Comparison of ENCODE assay signal across 8 cellular contexts in the genomic region with DNA sequence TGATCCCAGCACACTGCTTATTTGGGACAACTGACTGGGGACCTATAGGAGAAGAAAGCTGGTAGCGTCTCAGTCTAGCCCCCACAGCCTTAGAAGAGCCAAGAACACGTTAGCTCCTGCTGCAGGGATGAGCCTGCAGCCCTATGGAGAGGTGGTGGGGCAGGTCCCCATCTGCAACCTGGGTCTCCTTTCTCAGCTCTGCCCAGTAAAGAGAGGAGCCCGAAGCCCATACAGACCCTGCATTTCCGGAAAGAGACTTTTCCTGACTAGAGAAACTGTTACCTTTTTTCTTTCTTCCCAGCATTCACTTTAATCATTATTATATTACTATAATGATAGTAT. TPM values are rescaled to one million over a fixed set of nuclear protein-coding genes. Genes with fewer than 3 reads are reported as not detected.
A peak's percentile ranks its signal among the peaks of the same experiment; 100 is the strongest.
DNase-seq lines count a peak whose midpoint lies in the region; FAIRE-seq and TF ChIP-seq lines count a peak whose summit lies in the region.

No MANE protein-coding gene starts in this region.

- H2AFZ ChIP-seq in endothelial cell of umbilical vein (ENCODE audit: low read depth, low read length), result peak overlapping the region; percentile 97

- H3K9ac ChIP-seq in endothelial cell of umbilical vein (replicated peaks; ENCODE audit: extremely low read depth, insufficient read depth, low read length), result peak overlapping the region; percentile 96

- H4K20me1 ChIP-seq in endothelial cell of umbilical vein (replicated peaks; ENCODE audit: control insufficient read depth, extremely low read depth, insufficient read depth, low read length), result no peaks in the 10 kb centered on the region

- intact Hi-C loops in endothelial cell of umbilical vein (cut with micrococcal nuclease), result loop anchor here (2.0 kb wide), 2 partner anchors 53 to 247 kb away; partner anchors contain the start of genes ABAT and CARHSP1

- H3K4me1 ChIP-seq in endothelial cell of umbilical vein (ENCODE audit: control insufficient read depth, extremely low read depth, insufficient read depth, low read length) (peaks cover 8% of the 10 kb centered on the region), neutrophil (ENCODE audit: control insufficient read depth in 1 of 2, insufficient read depth in 1 of 2, low read depth in 1 of 2, low read length in 1 of 2) (peaks cover 12 to 15% of the 10 kb centered on the region in 2 experiments)

- FAIRE-seq in endothelial cell of umbilical vein (lab: Jason Lieb, UNC), result no peak

- no peaks in the 10 kb centered on the region for H3K9me1 ChIP-seq in endothelial cell of umbilical vein (replicated peaks; ENCODE audit: control insufficient read depth, extremely low read depth, insufficient read depth, low read length)

- H3K27ac ChIP-seq in endothelial cell of umbilical vein (ENCODE audit: insufficient read depth, low read depth, low read length) (peak overlapping the region; percentile 64), neutrophil (peak overlapping the region; percentile 76)

- peak overlapping the region; percentile 93 for H3K4me2 ChIP-seq in endothelial cell of umbilical vein (ENCODE audit: insufficient read depth, low read length)

- TF ChIP-seq CTCF in endothelial cell of umbilical vein (IDR thresholded peaks at IDR 0.05; ENCODE audit: extremely low read depth in 1 of 2, insufficient read depth in 1 of 2, low read depth in 1 of 2, low read length in 2 of 2) (no peak), neutrophil (IDR thresholded peaks at IDR 0.05) (no peak)

- DNase-seq in T-helper 1 cell, result no peak
- DNase-seq in NCI-H69 (lab: John Stamatoyannopoulos, UW), result peak; percentile 47
- DNase-seq in endothelial cell of umbilical vein (ENCODE audit: low read depth, low spot score), result no peak
- DNase-seq in NCI-H345 treated with DMSO at 0.1 percent for 48 hours (lab: John Stamatoyannopoulos, UW; ENCODE audit: unreplicated experiment), result no peak
- no peak for DNase-seq in superior temporal gyrus (ENCODE audit: extremely low spot score)
- DNase-seq in activated gamma-delta T cell treated with Interleukin-2 at 50 U/mL for 16 hours, result no peak

- peaks cover 23% of the 10 kb centered on the region for H3K79me2 ChIP-seq in endothelial cell of umbilical vein (ENCODE audit: control insufficient read depth, insufficient read depth, low read length)

- no peak for TF ChIP-seq POLR2A in endothelial cell of umbilical vein (IDR thresholded peaks at IDR 0.05; ENCODE audit: low read depth, low read length)

- H3K9me3 ChIP-seq in endothelial cell of umbilical vein (replicated peaks; ENCODE audit: control insufficient read depth, insufficient read depth, low read length) (no peaks in the 10 kb centered on the region), neutrophil (no peaks in the 10 kb centered on the region)

- H3K27me3 Mint-ChIP-seq in T-helper 1 cell treated with Interleukin-12 subunit alpha and Interleukin-12 subunit beta and Interleukin-4 antibody, amounts not matched to agents 30 μg/mL and 1 μg/mL, for 36 hours (ENCODE audit: low read depth), result peaks cover 25% of the 10 kb centered on the region

- H3K27me3 ChIP-seq in endothelial cell of umbilical vein (ENCODE audit: control insufficient read depth in 2 of 2, insufficient read depth in 2 of 2, low read length in 2 of 2), result peaks cover 0 to 9% of the 10 kb centered on the region in 2 experiments
- H3K27me3 ChIP-seq in neutrophil, result peaks cover 37% of the 10 kb centered on the region

- dilution Hi-C loops in endothelial cell of umbilical vein (cut with MboI; ENCODE audit: extremely low pct_ligation_motif_present, low sequenced_read_pairs), result no loop called here

- H3K27ac Mint-ChIP-seq in T-helper 1 cell treated with Interleukin-12 subunit alpha and Interleukin-12 subunit beta and Interleukin-4 antibody, amounts not matched to agents 30 μg/mL and 1 μg/mL, for 36 hours, result peak overlapping the region; percentile 91

- H3K4me3 Mint-ChIP-seq in T-helper 1 cell treated with Interleukin-12 subunit alpha and Interleukin-12 subunit beta and Interleukin-4 antibody, amounts not matched to agents 30 μg/mL and 1 μg/mL, for 36 hours, result peak overlapping the region; percentile 98

- H3K36me3 ChIP-seq in endothelial cell of umbilical vein (ENCODE audit: control insufficient read depth in 2 of 2, extremely low read depth in 1 of 2, insufficient read depth in 2 of 2, low read length in 2 of 2), result peaks cover 3 to 9% of the 10 kb centered on the region in 2 experiments
- H3K36me3 ChIP-seq in neutrophil, result peaks cover 19% of the 10 kb centered on the region

- POLR2A ChIA-PET in endothelial cell of umbilical vein (lab: Charles Lee), result no interaction called here

- CTCF ChIA-PET in endothelial cell of umbilical vein (lab: Charles Lee), result interaction anchor here (1.0 to 1.6 kb wide), 2 partner anchors 13 to 258 kb away, joined by 3 read pairs; no protein-coding TSS in a partner anchor

- H3K36me3 Mint-ChIP-seq in T-helper 1 cell treated with Interleukin-12 subunit alpha and Interleukin-12 subunit beta and Interleukin-4 antibody, amounts not matched to agents 30 μg/mL and 1 μg/mL, for 36 hours (ENCODE audit: low read depth), result peaks cover 5% of the 10 kb centered on the region

- peak overlapping the region; percentile 77 to 96 (median 94) for H3K4me3 ChIP-seq in endothelial cell of umbilical vein (replicated peaks in 1 of 3; ENCODE audit: insufficient read depth in 1 of 3, low read depth in 1 of 3, low read length in 3 of 3)
- peak overlapping the region; percentile 90 for H3K4me3 ChIP-seq in neutrophil (ENCODE audit: low read depth in 1 of 2, low read length in 1 of 2)

- no TSS peak for BruUV-seq in endothelial cell of umbilical vein (replicated peaks; lab: Mats Ljungman, UMichigan)

- no peaks in the 10 kb centered on the region for H3K9me3 Mint-ChIP-seq in T-helper 1 cell treated with Interleukin-12 subunit alpha and Interleukin-12 subunit beta and Interleukin-4 antibody, amounts not matched to agents 30 μg/mL and 1 μg/mL, for 36 hours

- H3K4me1 Mint-ChIP-seq in T-helper 1 cell treated with Interleukin-12 subunit alpha and Interleukin-12 subunit beta and Interleukin-4 antibody, amounts not matched to agents 30 μg/mL and 1 μg/mL, for 36 hours (ENCODE audit: low read depth), result peaks cover 21% of the 10 kb centered on the region

TF ChIP-seq in endothelial cell of umbilical vein, 7 proteins besides CTCF, POLR2A, EP300 and RAD21:
- TF ChIP-seq MYC (IDR thresholded peaks at IDR 0.05; ENCODE audit: low read depth, low read length) (no peak), POLR2AphosphoS5 (IDR thresholded peaks at IDR 0.05; ENCODE audit: insufficient read depth, low read depth, low read length) (no peak), MAX (IDR thresholded peaks at IDR 0.05; ENCODE audit: insufficient read depth, insufficient read length) (no peak), GATA2 (IDR thresholded peaks at IDR 0.05; ENCODE audit: insufficient read depth, insufficient read length, low read depth, low read length) (no peak), FOS (IDR thresholded peaks at IDR 0.05; ENCODE audit: borderline replicate concordance, insufficient read depth, low read length) (no peak), EZH2 (IDR thresholded peaks at IDR 0.05; ENCODE audit: borderline replicate concordance, low read depth, low read length, severe bottlenecking) (no peak), JUN (IDR thresholded peaks at IDR 0.05; ENCODE audit: borderline replicate concordance, insufficient read depth, insufficient read length, low read depth) (no peak)

RNA-seq across cellular contexts. Expression of gene METTL22, which starts 0.8 kb away (rescaled TPM):
- 40.3 and 42.0 TPM in 2 replicates for total RNA-seq in endothelial cell of umbilical vein
- 50.3 and 52.6 TPM in 2 replicates for polyA plus RNA-seq in endothelial cell of umbilical vein
- 26.2 and 30.5 TPM in 2 replicates for polyA plus RNA-seq in endothelial cell of umbilical vein (2011; cell fraction: cytosol; rRNA removed)
- 90.2 and 90.5 TPM in 2 replicates for polyA plus RNA-seq in endothelial cell of umbilical vein (2011; cell fraction: nucleus; rRNA removed)
- polyA plus RNA-seq in endothelial cell of umbilical vein (2012), result 22.7 and 33.0 TPM in 2 replicates
- polyA minus RNA-seq in endothelial cell of umbilical vein, result 39.6 and 67.0 TPM in 2 replicates
- polyA minus RNA-seq in endothelial cell of umbilical vein (2011; cell fraction: cytosol; rRNA and poly(A)+ RNA removed), result 23.0 TPM
- polyA minus RNA-seq in endothelial cell of umbilical vein (2011; cell fraction: nucleus; rRNA and poly(A)+ RNA removed), result 45.7 and 64.0 TPM in 2 replicates

RNA-seq across cellular contexts. Expression of gene TMEM114, which starts 32.0 kb away (rescaled TPM):
- not detected in 2 replicates for total RNA-seq in endothelial cell of umbilical vein
- polyA plus RNA-seq in endothelial cell of umbilical vein, result not detected in 2 replicates
- not detected in 2 replicates for polyA plus RNA-seq in endothelial cell of umbilical vein (2011; cell fraction: cytosol; rRNA removed)
- not detected in 2 replicates for polyA plus RNA-seq in endothelial cell of umbilical vein (2011; cell fraction: nucleus; rRNA removed)
- not detected in 2 replicates for polyA plus RNA-seq in endothelial cell of umbilical vein (2012)
- not detected in 2 replicates for polyA minus RNA-seq in endothelial cell of umbilical vein
- polyA minus RNA-seq in endothelial cell of umbilical vein (2011; cell fraction: cytosol; rRNA and poly(A)+ RNA removed), result not detected
- polyA minus RNA-seq in endothelial cell of umbilical vein (2011; cell fraction: nucleus; rRNA and poly(A)+ RNA removed), result not detected in 2 replicates

RNA-seq across cellular contexts. Expression of gene ABAT, which starts 52.1 kb away (rescaled TPM):
- total RNA-seq in endothelial cell of umbilical vein, result 1.3 and 1.6 TPM in 2 replicates
- 1.4 and 1.5 TPM in 2 replicates for polyA plus RNA-seq in endothelial cell of umbilical vein
- 1.2 TPM in 2 replicates for polyA plus RNA-seq in endothelial cell of umbilical vein (2011; cell fraction: cytosol; rRNA removed)
- 2.3 and 2.5 TPM in 2 replicates for polyA plus RNA-seq in endothelial cell of umbilical vein (2011; cell fraction: nucleus; rRNA removed)
- polyA plus RNA-seq in endothelial cell of umbilical vein (2012), result 1.3 and 1.7 TPM in 2 replicates
- polyA minus RNA-seq in endothelial cell of umbilical vein, result 3.4 and 3.8 TPM in 2 replicates
- polyA minus RNA-seq in endothelial cell of umbilical vein (2011; cell fraction: cytosol; rRNA and poly(A)+ RNA removed), result not detected
- 1.5 and 1.6 TPM in 2 replicates for polyA minus RNA-seq in endothelial cell of umbilical vein (2011; cell fraction: nucleus; rRNA and poly(A)+ RNA removed)
